Comparison of ENCODE assay signal across 22 cellular contexts in the genomic region with DNA sequence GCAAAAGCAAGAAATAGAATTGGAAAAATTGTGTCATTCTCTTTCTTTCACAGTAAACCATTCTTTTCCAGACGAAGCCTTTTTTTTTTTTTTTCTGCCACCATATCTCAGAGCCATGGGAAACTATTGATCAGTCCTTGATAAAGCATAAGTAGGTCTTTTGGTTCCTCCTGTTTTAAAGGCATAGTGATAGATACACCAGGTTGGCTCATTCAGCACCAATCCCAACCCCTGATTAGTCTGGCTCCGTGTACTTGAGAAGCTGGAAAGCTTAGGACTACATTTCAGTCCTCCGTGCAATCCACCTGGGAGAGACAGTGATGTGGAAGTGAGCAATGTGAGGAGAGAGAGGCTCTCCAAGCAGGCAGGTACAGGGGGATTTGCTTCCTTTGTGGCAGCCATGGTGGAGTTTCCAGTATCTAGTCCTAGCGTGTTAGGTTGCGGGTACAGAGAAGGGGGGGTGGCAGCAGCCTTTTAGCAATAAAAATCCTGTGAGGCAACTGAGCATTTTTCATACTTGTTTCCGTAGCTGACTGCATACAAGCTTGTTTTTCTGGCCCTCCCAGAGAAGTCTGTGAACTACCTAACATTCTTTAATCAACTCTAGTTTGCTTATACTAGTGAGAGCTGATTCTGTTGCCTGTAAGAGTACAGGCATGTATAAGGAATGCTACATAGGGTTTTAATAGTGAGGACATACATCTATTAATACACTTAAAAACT.
"Had no signal": no experiment of that assay in that cellular context is flagged by ENCODE, and none has a peak within 500 bp of the region (broad histone marks: within the 10 kb centered on the region; RNA-seq: fewer than 3 reads in every experiment).

No MANE protein-coding gene starts in this region.

- FAIRE-seq: frontal cortex, islet of Langerhans, urothelium cell line had no signal

- H3K9me3 ChIP-seq: lower lobe of right lung, ovary, suprapubic skin, upper lobe of left lung had no signal

- DNase-seq: cortex of kidney; head of caudate nucleus; hippocampal formation; left colon; left ventricle myocardium superior; lower lobe of right lung; natural killer cell; nucleus accumbens; ovary; stimulated activated CD4-positive, alpha-beta T cell treated with anti-CD3 and anti-CD28 coated beads, Interleukin-12 subunit alpha, Interleukin-12 subunit beta, amount 100 ng/mL, for 4 hours; stimulated activated CD4-positive, alpha-beta T cell treated with anti-CD3 and anti-CD28 coated beads, Interleukin-1b, Interleukin-23, amount 100 ng/mL, for 48 hours; stimulated activated CD4-positive, alpha-beta T cell treated with anti-CD3 and anti-CD28 coated beads, Interleukin-4, amount 100 ng/mL, for 1 hour; stimulated activated CD8-positive, alpha-beta memory T cell treated with anti-CD3 and anti-CD28 coated beads, Interleukin-4, amount 100 ng/mL, for 48 hours; stimulated activated naive CD4-positive, alpha-beta T cell; stimulated activated naive CD8-positive, alpha-beta T cell treated with anti-CD3 and anti-CD28 coated beads, Interleukin-15, amount 100 ng/mL, for 72 hours; upper lobe of left lung had no signal

- H3K9me3 Mint-ChIP-seq: stimulated activated naive CD8-positive, alpha-beta T cell treated with anti-CD3 and anti-CD28 coated beads, Interleukin-15, amount 100 ng/mL, for 72 hours had no signal

- H3K4me3 ChIP-seq: lower lobe of right lung, ovary, smooth muscle cell, suprapubic skin, upper lobe of left lung had no signal

- H3K4me3 Mint-ChIP-seq: natural killer cell; stimulated activated naive CD8-positive, alpha-beta T cell treated with anti-CD3 and anti-CD28 coated beads, Interleukin-15, amount 100 ng/mL, for 72 hours had no signal

- H3K36me3 ChIP-seq: lower lobe of right lung, ovary, suprapubic skin, upper lobe of left lung had no signal

- ATAC-seq: left colon; left ventricle myocardium superior; lower lobe of right lung; natural killer cell; sciatic nerve; stimulated activated naive CD8-positive, alpha-beta T cell treated with anti-CD3 and anti-CD28 coated beads, Interleukin-15, amount 100 ng/mL, for 72 hours had no signal

- H3K4me1 ChIP-seq: lower lobe of right lung, suprapubic skin, upper lobe of left lung had no signal

- H3K27me3 ChIP-seq: ovary, suprapubic skin, upper lobe of left lung had no signal

- H3K4me2 ChIP-seq: smooth muscle cell had no signal

- H3K4me1 Mint-ChIP-seq: natural killer cell; stimulated activated naive CD8-positive, alpha-beta T cell treated with anti-CD3 and anti-CD28 coated beads, Interleukin-15, amount 100 ng/mL, for 72 hours had no signal

- H3K27ac Mint-ChIP-seq: natural killer cell; stimulated activated naive CD8-positive, alpha-beta T cell treated with anti-CD3 and anti-CD28 coated beads, Interleukin-15, amount 100 ng/mL, for 72 hours had no signal

- H3K27ac ChIP-seq: lower lobe of right lung, ovary, suprapubic skin, upper lobe of left lung had no signal

- H3K36me3 Mint-ChIP-seq: natural killer cell had no signal
